ENCODE assay signal across 1 cellular context in genomic region chr20:19761853-19762252, GRCh38.
TF ChIP-seq lines count a peak whose summit lies in the region.

No MANE protein-coding gene starts in this region.

TF ChIP-seq in GM23338, 12 proteins besides CTCF, POLR2A, EP300 and RAD21 (continued from another document):
- TF ChIP-seq ZNF462 (CRISPR knock-in tag; IDR thresholded peaks at IDR 0.05) (no peak), CREB1 (CRISPR knock-in tag; IDR thresholded peaks at IDR 0.05; ENCODE audit: low read depth) (no peak), POLR2AphosphoS5 (IDR thresholded peaks at IDR 0.05; ENCODE audit: low read depth) (no peak), EZH2 (IDR thresholded peaks at IDR 0.05; ENCODE audit: low read depth, unreplicated experiment) (no peak), JUNB (IDR thresholded peaks at IDR 0.05; ENCODE audit: unreplicated experiment) (no peak), NANOG (IDR thresholded peaks at IDR 0.05; ENCODE audit: borderline replicate concordance) (no peak), STAT1 (IDR thresholded peaks at IDR 0.05; ENCODE audit: unreplicated experiment) (no peak), ETS1 (IDR thresholded peaks at IDR 0.05) (no peak), ZNF331 (CRISPR knock-in tag; IDR thresholded peaks at IDR 0.05; ENCODE audit: low read depth) (no peak)
